In the genomic region with DNA sequence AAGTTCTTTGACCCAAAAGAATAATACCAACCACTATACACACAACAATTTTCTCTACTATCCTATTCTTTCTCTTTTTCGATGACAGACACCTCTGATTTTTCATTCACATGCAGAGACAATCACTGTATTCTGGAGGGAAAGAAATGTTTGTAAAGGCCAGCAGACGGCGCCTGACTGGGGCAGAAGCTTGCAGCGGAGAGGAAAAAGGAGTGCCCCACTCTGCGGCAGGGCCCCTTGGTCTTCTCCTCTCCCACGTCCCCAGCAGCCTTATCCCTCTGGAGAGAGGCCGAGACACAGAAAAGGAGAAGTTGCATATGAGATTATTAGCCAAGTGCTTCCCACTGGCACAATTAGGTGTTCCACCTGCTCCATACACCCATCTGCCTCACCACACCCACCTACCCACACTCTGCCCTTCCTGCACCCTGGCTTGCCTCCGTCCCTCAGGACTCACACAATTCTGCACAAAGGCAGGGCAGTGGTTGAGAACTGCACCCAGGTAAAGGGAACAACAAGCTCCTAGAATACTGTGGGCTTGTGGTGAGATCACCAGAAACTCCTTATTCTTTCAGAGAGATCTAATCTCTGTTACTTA, we compare ENCODE assay signal across 1 cellular context.
TF ChIP-seq lines count a peak whose summit lies in the region.

No MANE protein-coding gene starts in this region.

TF ChIP-seq in WTC11, 78 proteins besides CTCF, POLR2A, EP300 and RAD21 (continued from another document):
- TF ChIP-seq, protein P1, sequence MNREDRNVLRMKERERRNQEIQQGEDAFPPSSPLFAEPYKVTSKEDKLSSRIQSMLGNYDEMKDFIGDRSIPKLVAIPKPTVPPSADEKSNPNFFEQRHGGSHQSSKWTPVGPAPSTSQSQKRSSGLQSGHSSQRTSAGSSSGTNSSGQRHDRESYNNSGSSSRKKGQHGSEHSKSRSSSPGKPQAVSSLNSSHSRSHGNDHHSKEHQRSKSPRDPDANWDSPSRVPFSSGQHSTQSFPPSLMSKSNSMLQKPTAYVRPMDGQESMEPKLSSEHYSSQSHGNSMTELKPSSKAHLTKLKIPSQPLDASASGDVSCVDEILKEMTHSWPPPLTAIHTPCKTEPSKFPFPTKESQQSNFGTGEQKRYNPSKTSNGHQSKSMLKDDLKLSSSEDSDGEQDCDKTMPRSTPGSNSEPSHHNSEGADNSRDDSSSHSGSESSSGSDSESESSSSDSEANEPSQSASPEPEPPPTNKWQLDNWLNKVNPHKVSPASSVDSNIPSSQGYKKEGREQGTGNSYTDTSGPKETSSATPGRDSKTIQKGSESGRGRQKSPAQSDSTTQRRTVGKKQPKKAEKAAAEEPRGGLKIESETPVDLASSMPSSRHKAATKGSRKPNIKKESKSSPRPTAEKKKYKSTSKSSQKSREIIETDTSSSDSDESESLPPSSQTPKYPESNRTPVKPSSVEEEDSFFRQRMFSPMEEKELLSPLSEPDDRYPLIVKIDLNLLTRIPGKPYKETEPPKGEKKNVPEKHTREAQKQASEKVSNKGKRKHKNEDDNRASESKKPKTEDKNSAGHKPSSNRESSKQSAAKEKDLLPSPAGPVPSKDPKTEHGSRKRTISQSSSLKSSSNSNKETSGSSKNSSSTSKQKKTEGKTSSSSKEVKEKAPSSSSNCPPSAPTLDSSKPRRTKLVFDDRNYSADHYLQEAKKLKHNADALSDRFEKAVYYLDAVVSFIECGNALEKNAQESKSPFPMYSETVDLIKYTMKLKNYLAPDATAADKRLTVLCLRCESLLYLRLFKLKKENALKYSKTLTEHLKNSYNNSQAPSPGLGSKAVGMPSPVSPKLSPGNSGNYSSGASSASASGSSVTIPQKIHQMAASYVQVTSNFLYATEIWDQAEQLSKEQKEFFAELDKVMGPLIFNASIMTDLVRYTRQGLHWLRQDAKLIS (CRISPR knock-in tag; IDR thresholded peaks at IDR 0.05; ENCODE audit: borderline replicate concordance): no peak
- TF ChIP-seq GABPB1 (CRISPR knock-in tag; IDR thresholded peaks at IDR 0.05): no peak
